ENCODE assay signal across 2 cellular contexts in genomic region chr2:109683452-109683851, GRCh38.
TF ChIP-seq lines count a peak whose summit lies in the region.

No MANE protein-coding gene starts in this region.

TF ChIP-seq in liver, 16 proteins besides CTCF, POLR2A, EP300 and RAD21:
- TF ChIP-seq GABPA (IDR thresholded peaks at IDR 0.05 in 1 of 2, conservative IDR thresholded peaks at IDR 0.05 in 1 of 2) (no peak), HNF4A (conservative IDR thresholded peaks at IDR 0.05) (peak; percentile 23 to 29), TAF1 (conservative IDR thresholded peaks at IDR 0.05) (no peak), NR2F2 (IDR thresholded peaks at IDR 0.05) (no peak), FOXA2 (IDR thresholded peaks at IDR 0.05) (no peak), EGR1 (IDR thresholded peaks at IDR 0.05; ENCODE audit: low read depth in 2 of 2) (no peak), SP1 (IDR thresholded peaks at IDR 0.05) (peak; percentile 40), HNF4G (IDR thresholded peaks at IDR 0.05) (no peak), RXRA (IDR thresholded peaks at IDR 0.05) (peak; percentile 52 to 72), YY1 (IDR thresholded peaks at IDR 0.05) (no peak), MAX (IDR thresholded peaks at IDR 0.05) (no peak)

TF ChIP-seq in HepG2, 621 proteins besides CTCF, POLR2A, EP300 and RAD21:
- TF ChIP-seq AHR (CRISPR knock-in tag; IDR thresholded peaks at IDR 0.05) (no peak), EZH2 (conservative IDR thresholded peaks at IDR 0.05; ENCODE audit: low read depth, low read length) (no peak), ZNF619 (CRISPR knock-in tag; IDR thresholded peaks at IDR 0.05) (no peak), ZNF501 (CRISPR knock-in tag; IDR thresholded peaks at IDR 0.05) (no peak), FOXA1 (IDR thresholded peaks at IDR 0.05) (no peak), FOXA1 (CRISPR knock-in tag; IDR thresholded peaks at IDR 0.05) (no peak), MLXIP (CRISPR knock-in tag; IDR thresholded peaks at IDR 0.05; ENCODE audit: borderline replicate concordance) (no peak), ELF1 (CRISPR knock-in tag; IDR thresholded peaks at IDR 0.05) (no peak), ATF7 (IDR thresholded peaks at IDR 0.05) (no peak), ATF7 (CRISPR knock-in tag; IDR thresholded peaks at IDR 0.05) (no peak), PAXIP1 (CRISPR knock-in tag; conservative IDR thresholded peaks at IDR 0.05) (no peak), HMGXB4 (CRISPR knock-in tag; IDR thresholded peaks at IDR 0.05; ENCODE audit: borderline replicate concordance in 1 of 2, low read depth in 1 of 2) (no peak), RNF2 (conservative IDR thresholded peaks at IDR 0.05; ENCODE audit: low read depth) (no peak), MEF2D (CRISPR knock-in tag; IDR thresholded peaks at IDR 0.05) (no peak), CBX2 (IDR thresholded peaks at IDR 0.05; ENCODE audit: low read depth, low read length) (no peak), CBX2 (CRISPR knock-in tag; IDR thresholded peaks at IDR 0.05; ENCODE audit: low read depth) (no peak), DDIT3 (CRISPR knock-in tag; IDR thresholded peaks at IDR 0.05) (no peak), NCOR1 (IDR thresholded peaks at IDR 0.05; ENCODE audit: borderline replicate concordance, low read length) (no peak), U2AF2 (IDR thresholded peaks at IDR 0.05; ENCODE audit: low read depth, low read length) (no peak), FOXK2 (IDR thresholded peaks at IDR 0.05) (no peak), TCF12 (IDR thresholded peaks at IDR 0.05) (no peak), TCF12 (CRISPR knock-in tag; IDR thresholded peaks at IDR 0.05) (no peak), ZNF598 (CRISPR knock-in tag; IDR thresholded peaks at IDR 0.05; ENCODE audit: borderline replicate concordance) (no peak), ZNF329 (CRISPR knock-in tag; IDR thresholded peaks at IDR 0.05; ENCODE audit: low read depth) (no peak)
